ENCODE assay signal across 25 cellular contexts in genomic region chr11:93844568-93844967, GRCh38. TPM values are rescaled to one million over a fixed set of nuclear protein-coding genes. Genes with fewer than 3 reads are reported as not detected.
"Had no signal": no experiment of that assay in that cellular context is flagged by ENCODE, and none has a peak within 500 bp of the region (broad histone marks: within the 10 kb centered on the region; RNA-seq: fewer than 3 reads in every experiment).

No MANE protein-coding gene starts in this region.

- DNase-seq: activated CD4-positive, alpha-beta T cell treated with anti-CD3 and anti-CD28 coated beads for 36 hours; activated CD4-positive, alpha-beta T cell treated with anti-CD3 and anti-CD28 coated beads, Interleukin-2, amount 50 U/mL, for 48 hours; activated naive CD4-positive, alpha-beta T cell; activated naive CD8-positive, alpha-beta T cell treated with anti-CD3 and anti-CD28 coated beads for 36 hours; activated T-cell treated with anti-CD3 and anti-CD28 coated beads for 4 hours; amniotic stem cell; dermis blood vessel endothelial cell; effector memory CD4-positive, alpha-beta T cell; kidney; left lung; nephron progenitor cell; occipital lobe; posterior cingulate gyrus; retina; stimulated activated CD8-positive, alpha-beta memory T cell treated with anti-CD3 and anti-CD28 coated beads, Interleukin-4, amount 100 ng/mL, for 48 hours; stimulated activated naive CD4-positive, alpha-beta T cell; thyroid gland; WERI-Rb-1 had no signal

- H3K4me3 ChIP-seq: hepatocyte, left lung, thyroid gland had no signal

- H3K36me3 ChIP-seq: left lung, thyroid gland, WERI-Rb-1 had no signal

- H3K27me3 ChIP-seq: hepatocyte, thyroid gland had no signal

- ATAC-seq: activated CD4-positive, alpha-beta T cell treated with anti-CD3 and anti-CD28 coated beads for 36 hours; left lung had no signal

RNA-seq across cellular contexts. Expression of gene VSTM5, which starts 5.8 kb away (rescaled TPM):
- total RNA-seq: activated CD4-positive, alpha-beta T cell treated with anti-CD3 and anti-CD28 coated beads for 36 hours; activated naive CD8-positive, alpha-beta T cell treated with anti-CD3 and anti-CD28 coated beads for 36 hours; activated T-helper 1 cell treated with anti-CD3 and anti-CD28 coated beads, Interleukin-12 subunit alpha, Interleukin-12 subunit beta, Interleukin-2, Interleukin-4 antibody, amounts not matched to agents 30 ng/mL and 10 ng/mL and 1 ng/mL, durations not matched to agents 14 hours and 24 hours and 36 hours; dermis blood vessel endothelial cell; glomerular endothelial cell; lung microvascular endothelial cell; myocyte; subcutaneous adipose tissue; T-helper 2 cell treated with Interferon-gamma antibody and Interleukin-4, amounts not matched to agents 100 ng/mL and 5 ng/mL, for 36 hours had no signal
